Comparison of ENCODE assay signal across 1 cellular context in genomic region chr11:130916238-130916855, GRCh38.
TF ChIP-seq lines count a peak whose summit lies in the region.

A gene with protein sequence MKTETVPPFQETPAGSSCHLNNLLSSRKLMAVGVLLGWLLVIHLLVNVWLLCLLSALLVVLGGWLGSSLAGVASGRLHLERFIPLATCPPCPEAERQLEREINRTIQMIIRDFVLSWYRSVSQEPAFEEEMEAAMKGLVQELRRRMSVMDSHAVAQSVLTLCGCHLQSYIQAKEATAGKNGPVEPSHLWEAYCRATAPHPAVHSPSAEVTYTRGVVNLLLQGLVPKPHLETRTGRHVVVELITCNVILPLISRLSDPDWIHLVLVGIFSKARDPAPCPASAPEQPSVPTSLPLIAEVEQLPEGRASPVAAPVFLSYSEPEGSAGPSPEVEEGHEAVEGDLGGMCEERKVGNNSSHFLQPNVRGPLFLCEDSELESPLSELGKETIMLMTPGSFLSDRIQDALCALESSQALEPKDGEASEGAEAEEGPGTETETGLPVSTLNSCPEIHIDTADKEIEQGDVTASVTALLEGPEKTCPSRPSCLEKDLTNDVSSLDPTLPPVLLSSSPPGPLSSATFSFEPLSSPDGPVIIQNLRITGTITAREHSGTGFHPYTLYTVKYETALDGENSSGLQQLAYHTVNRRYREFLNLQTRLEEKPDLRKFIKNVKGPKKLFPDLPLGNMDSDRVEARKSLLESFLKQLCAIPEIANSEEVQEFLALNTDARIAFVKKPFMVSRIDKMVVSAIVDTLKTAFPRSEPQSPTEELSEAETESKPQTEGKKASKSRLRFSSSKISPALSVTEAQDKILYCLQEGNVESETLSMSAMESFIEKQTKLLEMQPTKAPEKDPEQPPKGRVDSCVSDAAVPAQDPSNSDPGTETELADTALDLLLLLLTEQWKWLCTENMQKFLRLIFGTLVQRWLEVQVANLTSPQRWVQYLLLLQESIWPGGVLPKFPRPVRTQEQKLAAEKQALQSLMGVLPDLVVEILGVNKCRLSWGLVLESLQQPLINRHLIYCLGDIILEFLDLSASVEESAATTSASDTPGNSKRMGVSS (minus strand): TSS chr11:130916479. CDS start chr11:130915939, 540 bp downstream.

TF ChIP-seq in K562, 482 proteins besides CTCF, POLR2A, EP300 and RAD21 (continued from another document and continues in another):
- TF ChIP-seq, protein P1, sequence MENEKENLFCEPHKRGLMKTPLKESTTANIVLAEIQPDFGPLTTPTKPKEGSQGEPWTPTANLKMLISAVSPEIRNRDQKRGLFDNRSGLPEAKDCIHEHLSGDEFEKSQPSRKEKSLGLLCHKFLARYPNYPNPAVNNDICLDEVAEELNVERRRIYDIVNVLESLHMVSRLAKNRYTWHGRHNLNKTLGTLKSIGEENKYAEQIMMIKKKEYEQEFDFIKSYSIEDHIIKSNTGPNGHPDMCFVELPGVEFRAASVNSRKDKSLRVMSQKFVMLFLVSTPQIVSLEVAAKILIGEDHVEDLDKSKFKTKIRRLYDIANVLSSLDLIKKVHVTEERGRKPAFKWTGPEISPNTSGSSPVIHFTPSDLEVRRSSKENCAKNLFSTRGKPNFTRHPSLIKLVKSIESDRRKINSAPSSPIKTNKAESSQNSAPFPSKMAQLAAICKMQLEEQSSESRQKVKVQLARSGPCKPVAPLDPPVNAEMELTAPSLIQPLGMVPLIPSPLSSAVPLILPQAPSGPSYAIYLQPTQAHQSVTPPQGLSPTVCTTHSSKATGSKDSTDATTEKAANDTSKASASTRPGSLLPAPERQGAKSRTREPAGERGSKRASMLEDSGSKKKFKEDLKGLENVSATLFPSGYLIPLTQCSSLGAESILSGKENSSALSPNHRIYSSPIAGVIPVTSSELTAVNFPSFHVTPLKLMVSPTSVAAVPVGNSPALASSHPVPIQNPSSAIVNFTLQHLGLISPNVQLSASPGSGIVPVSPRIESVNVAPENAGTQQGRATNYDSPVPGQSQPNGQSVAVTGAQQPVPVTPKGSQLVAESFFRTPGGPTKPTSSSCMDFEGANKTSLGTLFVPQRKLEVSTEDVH (IDR thresholded peaks at IDR 0.05; ENCODE audit: low read depth, partially characterized antibody), result peak; percentile 76
- 0 out of 2 replicates have a peak, but pooled peaks have one; percentile 45 for TF ChIP-seq ZBTB12 (CRISPR knock-in tag; IDR thresholded peaks at IDR 0.05)
- peak; percentile 89 for TF ChIP-seq CREM (IDR thresholded peaks at IDR 0.05; ENCODE audit: low read depth)
- TF ChIP-seq, protein P2, sequence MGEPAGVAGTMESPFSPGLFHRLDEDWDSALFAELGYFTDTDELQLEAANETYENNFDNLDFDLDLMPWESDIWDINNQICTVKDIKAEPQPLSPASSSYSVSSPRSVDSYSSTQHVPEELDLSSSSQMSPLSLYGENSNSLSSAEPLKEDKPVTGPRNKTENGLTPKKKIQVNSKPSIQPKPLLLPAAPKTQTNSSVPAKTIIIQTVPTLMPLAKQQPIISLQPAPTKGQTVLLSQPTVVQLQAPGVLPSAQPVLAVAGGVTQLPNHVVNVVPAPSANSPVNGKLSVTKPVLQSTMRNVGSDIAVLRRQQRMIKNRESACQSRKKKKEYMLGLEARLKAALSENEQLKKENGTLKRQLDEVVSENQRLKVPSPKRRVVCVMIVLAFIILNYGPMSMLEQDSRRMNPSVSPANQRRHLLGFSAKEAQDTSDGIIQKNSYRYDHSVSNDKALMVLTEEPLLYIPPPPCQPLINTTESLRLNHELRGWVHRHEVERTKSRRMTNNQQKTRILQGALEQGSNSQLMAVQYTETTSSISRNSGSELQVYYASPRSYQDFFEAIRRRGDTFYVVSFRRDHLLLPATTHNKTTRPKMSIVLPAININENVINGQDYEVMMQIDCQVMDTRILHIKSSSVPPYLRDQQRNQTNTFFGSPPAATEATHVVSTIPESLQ (CRISPR knock-in tag; IDR thresholded peaks at IDR 0.05), result 0 out of 2 replicates have a peak, but pooled peaks have one; percentile 29
- TF ChIP-seq MNT (conservative IDR thresholded peaks at IDR 0.05), result peak; percentile 64 to 85; a peak in 3 of 4 replicates
- TF ChIP-seq CBX1 (IDR thresholded peaks at IDR 0.05; ENCODE audit: low read depth), result peak; percentile 82
- peak; percentile 45; the same call in 1 of the 2 replicates for TF ChIP-seq ZNF644 (tag; IDR thresholded peaks at IDR 0.05; ENCODE audit: low read depth)
- TF ChIP-seq, protein P3, sequence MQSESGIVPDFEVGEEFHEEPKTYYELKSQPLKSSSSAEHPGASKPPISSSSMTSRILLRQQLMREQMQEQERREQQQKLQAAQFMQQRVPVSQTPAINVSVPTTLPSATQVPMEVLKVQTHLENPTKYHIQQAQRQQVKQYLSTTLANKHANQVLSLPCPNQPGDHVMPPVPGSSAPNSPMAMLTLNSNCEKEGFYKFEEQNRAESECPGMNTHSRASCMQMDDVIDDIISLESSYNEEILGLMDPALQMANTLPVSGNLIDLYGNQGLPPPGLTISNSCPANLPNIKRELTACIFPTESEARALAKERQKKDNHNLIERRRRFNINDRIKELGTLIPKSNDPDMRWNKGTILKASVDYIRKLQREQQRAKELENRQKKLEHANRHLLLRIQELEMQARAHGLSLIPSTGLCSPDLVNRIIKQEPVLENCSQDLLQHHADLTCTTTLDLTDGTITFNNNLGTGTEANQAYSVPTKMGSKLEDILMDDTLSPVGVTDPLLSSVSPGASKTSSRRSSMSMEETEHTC (IDR thresholded peaks at IDR 0.05), result peak; percentile 51; the same call in 1 of the 2 replicates
- TF ChIP-seq ESRRA (IDR thresholded peaks at IDR 0.05; ENCODE audit: borderline replicate concordance, low read depth), result 0 out of 2 replicates have a peak, but pooled peaks have one; percentile 63
- TF ChIP-seq KAT2B (IDR thresholded peaks at IDR 0.05; ENCODE audit: low read depth, low read length), result no peak
- TF ChIP-seq USF1 (CRISPR knock-in tag; IDR thresholded peaks at IDR 0.05), result no peak
- peak; percentile 76; the same call in 1 of the 2 replicates for TF ChIP-seq CBX5 (IDR thresholded peaks at IDR 0.05; ENCODE audit: borderline replicate concordance, low read depth)
- TF ChIP-seq MEIS2 (IDR thresholded peaks at IDR 0.05; ENCODE audit: partially characterized antibody), result peak; percentile 22
- TF ChIP-seq NFIC (IDR thresholded peaks at IDR 0.05), result peak; percentile 41
- peak; percentile 98 for TF ChIP-seq PHF8 (IDR thresholded peaks at IDR 0.05; ENCODE audit: borderline replicate concordance, low read length)
- peak; percentile 87 for TF ChIP-seq SUPT5H (IDR thresholded peaks at IDR 0.05)
- peak; percentile 98 for TF ChIP-seq RB1 (IDR thresholded peaks at IDR 0.05; ENCODE audit: low read depth)
- no peak for TF ChIP-seq CBX8 (IDR thresholded peaks at IDR 0.05; ENCODE audit: borderline replicate concordance, extremely low read depth, low read depth, low read length, poor library complexity, severe bottlenecking)
- TF ChIP-seq MGA (IDR thresholded peaks at IDR 0.05), result peak; percentile 94
- TF ChIP-seq TEAD1 (CRISPR knock-in tag; IDR thresholded peaks at IDR 0.05), result peak in 1 of 2 experiments; percentile 64; a peak in 2 of 4 replicates
- TF ChIP-seq KLF10 (CRISPR knock-in tag; IDR thresholded peaks at IDR 0.05), result no peak
- no peak for TF ChIP-seq FOXA3 (CRISPR knock-in tag; conservative IDR thresholded peaks at IDR 0.05 in 1 of 2, IDR thresholded peaks at IDR 0.05 in 1 of 2)
- TF ChIP-seq, protein P4, sequence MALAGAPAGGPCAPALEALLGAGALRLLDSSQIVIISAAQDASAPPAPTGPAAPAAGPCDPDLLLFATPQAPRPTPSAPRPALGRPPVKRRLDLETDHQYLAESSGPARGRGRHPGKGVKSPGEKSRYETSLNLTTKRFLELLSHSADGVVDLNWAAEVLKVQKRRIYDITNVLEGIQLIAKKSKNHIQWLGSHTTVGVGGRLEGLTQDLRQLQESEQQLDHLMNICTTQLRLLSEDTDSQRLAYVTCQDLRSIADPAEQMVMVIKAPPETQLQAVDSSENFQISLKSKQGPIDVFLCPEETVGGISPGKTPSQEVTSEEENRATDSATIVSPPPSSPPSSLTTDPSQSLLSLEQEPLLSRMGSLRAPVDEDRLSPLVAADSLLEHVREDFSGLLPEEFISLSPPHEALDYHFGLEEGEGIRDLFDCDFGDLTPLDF (CRISPR knock-in tag; IDR thresholded peaks at IDR 0.05), result peak; percentile 90
- TF ChIP-seq POLR2B (IDR thresholded peaks at IDR 0.05; ENCODE audit: low read depth, partially characterized antibody), result peak; percentile 82
